13 cellular contexts compared by ENCODE assay signal in genomic region chr1:161217831-161218230, GRCh38. TPM values are rescaled to one million over a fixed set of nuclear protein-coding genes. Genes with fewer than 3 reads are reported as not detected.
DNase-seq lines count a peak whose midpoint lies in the region; ATAC-seq, FAIRE-seq and TF ChIP-seq lines count a peak whose summit lies in the region.
"Had no signal": no experiment of that assay in that cellular context is flagged by ENCODE, and none has a peak within 500 bp of the region (broad histone marks: within the 10 kb centered on the region; RNA-seq: fewer than 3 reads in every experiment).

No MANE protein-coding gene starts in this region.

- peak overlapping the region; percentile 63; the same call in 1 of the 2 replicates for H3K4me2 ChIP-seq in GM12878 (ENCODE audit: control insufficient read depth, insufficient read depth)

- intact Hi-C loops in right cardiac atrium (cut with DNase I): no loop called here
- intact Hi-C loops in Right ventricle myocardium superior (cut with DNase I): no loop called here
- intact Hi-C loops in GM12878 (cut with micrococcal nuclease; ENCODE audit: unreplicated experiment): no loop called here
- intact Hi-C loops in natural killer cell (cut with micrococcal nuclease): loop anchor here (1.0 to 10.0 kb wide), 5 partner anchors 7 to 517 kb away; partner anchors contain the start of gene FCGR3A
- intact Hi-C loops in vagina (cut with DNase I): no loop called here
- intact Hi-C loops in CD4-positive, alpha-beta memory T cell (cut with micrococcal nuclease): no loop called here

- RAD21 ChIA-PET in GM12878 (lab: Charles Lee; ENCODE audit: unreplicated experiment): interaction anchor here (0.7 to 3.1 kb wide), 6 partner anchors 8 to 161 kb away, joined by 3 to 18 read pairs (median 5); partner anchors contain the start of gene TOMM40L

- POLR2A ChIA-PET in GM12878 (lab: Charles Lee): interaction anchor here (0.7 to 5.7 kb wide), 2 partner anchors 15 to 18 kb away, joined by 5 to 24 read pairs; partner anchors contain the start of gene NDUFS2
- POLR2A ChIA-PET in CD4-positive, alpha-beta memory T cell (lab: Charles Lee; ENCODE audit: partially characterized antibody): interaction anchor here (0.7 to 4.3 kb wide), 4 partner anchors 8 to 36 kb away, joined by 3 to 27 read pairs (median 4); partner anchors contain the start of genes NDUFS2 and TOMM40L

- 68% methylated on average over 6 of the region's 6 CpGs for WGBS in right cardiac atrium
- 52% methylated on average over 5 of the region's 6 CpGs for WGBS in GM12878 (ENCODE audit: insufficient coverage, insufficient replicate concordance, low lambda C conversion rate, missing lambda C conversion rate)

- CTCF ChIA-PET in GM12878 (lab: Yijun Ruan, JAX): interaction anchor here (0.9 to 17.1 kb wide), 8 partner anchors 8 to 165 kb away, joined by 3 to 385 read pairs (median 16); partner anchors contain the start of genes ARHGAP30, NDUFS2 and TOMM40L
- CTCF ChIA-PET in CD4-positive, alpha-beta memory T cell (lab: Charles Lee; ENCODE audit: partially characterized antibody): interaction anchor here (1.1 to 3.2 kb wide), 2 partner anchors 9 to 15 kb away, joined by 4 to 40 read pairs; partner anchors contain the start of gene TOMM40L

- no peak overlapping the region for H3K4me3 ChIP-seq in right cardiac atrium (ENCODE audit: low read length)
- H3K4me3 ChIP-seq in GM12878: no peak overlapping the region; the same call in 1 of the 2 replicates
- H3K4me3 ChIP-seq in vagina: no peak overlapping the region
- H3K4me3 ChIP-seq in CD4-positive, alpha-beta memory T cell (ENCODE audit: low read length in 2 of 2): no peak overlapping the region
- H3K4me3 ChIP-seq: prostate gland had no signal

- no peaks in the 10 kb centered on the region for H4K20me1 ChIP-seq in GM12878 (ENCODE audit: control insufficient read depth, insufficient read depth)

- peaks cover 9% of the 10 kb centered on the region for H3K36me3 Mint-ChIP-seq in natural killer cell
- H3K36me3 Mint-ChIP-seq in CD4-positive, alpha-beta memory T cell: peaks cover 17 to 23% of the 10 kb centered on the region in 2 donors

- TF ChIP-seq POLR2A in GM12878 (IDR thresholded peaks at IDR 0.05; ENCODE audit: low read depth, low read length): no peak
- TF ChIP-seq POLR2A in vagina (IDR thresholded peaks at IDR 0.05): no peak

- H3K9ac ChIP-seq in GM12878 (ENCODE audit: control insufficient read depth, insufficient read depth, low read length): no peak overlapping the region

- peaks cover 62 to 77% of the 10 kb centered on the region in 2 donors for H3K4me1 Mint-ChIP-seq in natural killer cell
- H3K4me1 Mint-ChIP-seq in CD4-positive, alpha-beta memory T cell: peaks cover 9 to 37% (median 29%) of the 10 kb centered on the region in 4 donors

- ATAC-seq in right cardiac atrium (peak in 1 of 2 donors; percentile 4), Right ventricle myocardium superior (ENCODE audit: poor library complexity) (no peak), GM12878 (peak; percentile 16; the same call in 1 of the 3 replicates), natural killer cell (no peak)

- TF ChIP-seq CTCF in GM12878 (IDR thresholded peaks at IDR 0.05 in 2 of 3, conservative IDR thresholded peaks at IDR 0.05 in 1 of 3; ENCODE audit: control insufficient read depth in 2 of 3, extremely low read depth in 1 of 3, insufficient read depth in 1 of 3, low read depth in 3 of 3, low read length in 3 of 3): no peak
- TF ChIP-seq CTCF in natural killer cell (IDR thresholded peaks at IDR 0.05): no peak
- no peak for TF ChIP-seq CTCF in vagina (IDR thresholded peaks at IDR 0.05)

- H3K36me3 ChIP-seq in GM12878 (ENCODE audit: control insufficient read depth in 2 of 2, insufficient read depth in 2 of 2, low read length in 1 of 2): peaks cover 2 to 13% of the 10 kb centered on the region in 2 experiments
- H3K36me3 ChIP-seq in vagina: peaks cover 7 to 20% of the 10 kb centered on the region in 2 donors
- H3K36me3 ChIP-seq in CD4-positive, alpha-beta memory T cell (ENCODE audit: insufficient read depth, low read length): peaks cover 16% of the 10 kb centered on the region

- H3K79me2 ChIP-seq in GM12878 (ENCODE audit: control insufficient read depth, insufficient read depth, low read length): no peaks in the 10 kb centered on the region

- TF ChIP-seq EP300 in GM12878 (IDR thresholded peaks at IDR 0.05; ENCODE audit: borderline replicate concordance in 1 of 2, control insufficient read depth in 1 of 2, low read depth in 2 of 2, low read length in 2 of 2): no peak

- in situ Hi-C loops in GM12878 (cut with MboI): no loop called here

- no peaks in the 10 kb centered on the region for H3K9me3 Mint-ChIP-seq in natural killer cell
- no peaks in the 10 kb centered on the region for H3K9me3 Mint-ChIP-seq in CD4-positive, alpha-beta memory T cell
- H3K9me3 Mint-ChIP-seq: activated CD4-positive, alpha-beta T cell treated with anti-CD3 and anti-CD28 coated beads, Interleukin-2, amount 10 ng/mL, durations not matched to agents 24 days and 14 days had no signal

- H3K27ac ChIP-seq in right cardiac atrium (ENCODE audit: low read length) (peak overlapping the region; percentile 76), GM12878 (ENCODE audit: control insufficient read depth, insufficient read depth) (no peak overlapping the region), vagina (peak overlapping the region; percentile 56)
- no peak overlapping the region for H3K27ac ChIP-seq in CD4-positive, alpha-beta memory T cell (ENCODE audit: low read depth, low read length)
- H3K27ac ChIP-seq: prostate gland had no signal

- H3K27me3 ChIP-seq in right cardiac atrium (ENCODE audit: control insufficient read depth, insufficient read depth) (no peaks in the 10 kb centered on the region), GM12878 (replicated peaks in 1 of 2; ENCODE audit: control insufficient read depth in 2 of 2, insufficient read depth in 2 of 2, low read length in 1 of 2) (no peaks in the 10 kb centered on the region), vagina (no peaks in the 10 kb centered on the region)
- H3K27me3 ChIP-seq in CD4-positive, alpha-beta memory T cell (ENCODE audit: insufficient read depth, low read length): no peaks in the 10 kb centered on the region

- H3K4me1 ChIP-seq in right cardiac atrium (ENCODE audit: control insufficient read depth, insufficient read depth, low read length) (peaks cover 3% of the 10 kb centered on the region), GM12878 (ENCODE audit: control insufficient read depth, insufficient read depth, low read length) (peaks cover 21% of the 10 kb centered on the region), vagina (no peaks in the 10 kb centered on the region)
- peaks cover 13% of the 10 kb centered on the region for H3K4me1 ChIP-seq in CD4-positive, alpha-beta memory T cell (ENCODE audit: insufficient read depth, low read length)
- H3K4me1 ChIP-seq: prostate gland had no signal

- TF ChIP-seq RAD21 in GM12878 (IDR thresholded peaks at IDR 0.05; ENCODE audit: insufficient read depth, low read depth, low read length): no peak

- no TSS peak for BruUV-seq in GM12878 (replicated peaks; lab: Mats Ljungman, UMichigan)

- SMC1A ChIA-PET in GM12878 (lab: Charles Lee; ENCODE audit: uncharacterized antibody, unreplicated experiment): interaction anchor here (0.6 to 3.6 kb wide), 12 partner anchors 9 to 204 kb away, joined by 3 to 33 read pairs (median 4); partner anchors contain the start of genes CFAP126, NDUFS2 and TOMM40L

- H3K27me3 Mint-ChIP-seq in natural killer cell (ENCODE audit: low read depth in 2 of 2): no peaks in the 10 kb centered on the region
- H3K27me3 Mint-ChIP-seq in CD4-positive, alpha-beta memory T cell: no peaks in the 10 kb centered on the region
- H3K27me3 Mint-ChIP-seq: activated CD4-positive, alpha-beta T cell treated with anti-CD3 and anti-CD28 coated beads, Interleukin-2, amount 10 ng/mL, durations not matched to agents 24 days and 14 days had no signal

- no peaks in the 10 kb centered on the region for H3K9me3 ChIP-seq in right cardiac atrium (ENCODE audit: control insufficient read depth, low read length)
- H3K9me3 ChIP-seq in GM12878 (replicated peaks; ENCODE audit: control insufficient read depth, insufficient read depth, low read length): no peaks in the 10 kb centered on the region
- no peaks in the 10 kb centered on the region for H3K9me3 ChIP-seq in vagina
- no peaks in the 10 kb centered on the region for H3K9me3 ChIP-seq in CD4-positive, alpha-beta memory T cell (ENCODE audit: control insufficient read depth in 1 of 2, low read length in 2 of 2)
- H3K9me3 ChIP-seq: prostate gland had no signal

- FAIRE-seq in GM12878 (lab: Jason Lieb, UNC): no peak

- peak overlapping the region; percentile 95 for H3K4me3 Mint-ChIP-seq in natural killer cell
- no peak overlapping the region for H3K4me3 Mint-ChIP-seq in CD4-positive, alpha-beta memory T cell
- H3K4me3 Mint-ChIP-seq: activated CD4-positive, alpha-beta T cell treated with anti-CD3 and anti-CD28 coated beads, Interleukin-2, amount 10 ng/mL, durations not matched to agents 24 days and 14 days had no signal

- DNase-seq in right cardiac atrium (peak in 2 of 3 donors; percentile 10 to 44), Right ventricle myocardium superior (no peak), GM12878 (ENCODE audit: low read depth, low spot score) (no peak), natural killer cell (no peak), vagina (ENCODE audit: extremely low spot score in 2 of 2) (no peak), hypothalamus (lab: John Stamatoyannopoulos, UW) (no peak), NCI-H510A (lab: John Stamatoyannopoulos, UW) (no peak)
- DNase-seq in CD4-positive, alpha-beta memory T cell: no peak
- DNase-seq: NCI-H748 treated with DMSO at 0.1 percent for 48 hours had no signal

- no peak overlapping the region for H2AFZ ChIP-seq in GM12878 (ENCODE audit: control insufficient read depth, low read depth, low read length)

- peak overlapping the region; percentile 96 to 99 for H3K27ac Mint-ChIP-seq in natural killer cell
- peak overlapping the region in 3 of 7 donors; percentile 20 to 53 (median 48) for H3K27ac Mint-ChIP-seq in CD4-positive, alpha-beta memory T cell

RNA-seq across cellular contexts. Expression of gene FCER1G, which starts 2.7 kb away (rescaled TPM):
- total RNA-seq in right cardiac atrium (10 to 100 TPM; 23.3 to 44.3 (median 32.9) TPM), Right ventricle myocardium superior (21.5 TPM), GM12878 (2014; rRNA removed) (0.45 TPM in 1 of 2 replicates, not detected in the other), GM12878 (2014; rRNA removed; fragmentation: Illumina TruSeq; extraction: Trizol) (0.40 and 0.92 TPM in 2 replicates), GM12878 (2021) (0.56 and 1.2 TPM in 2 replicates), natural killer cell (100 to 1,000 TPM; 226 to 281 (median 259) TPM), vagina (64.8 TPM)
- polyA plus RNA-seq in right cardiac atrium (33.4 TPM), GM12878 (2011; rRNA removed) (1.1 and 1.4 TPM in 2 replicates), GM12878 (2014; fragmentation: Illumina TruSeq; extraction: Trizol) (1.5 and 1.6 TPM in 2 replicates), GM12878 (2014; fragmentation: Nextera tagmentation; extraction: Ambion mirVana) (1 to 10 TPM; 1.1 to 1.3 TPM), GM12878 (2014; rRNA removed) (0.88 and 1.9 TPM in 2 replicates), GM12878 (2016; fragmentation: Nextera tagmentation; extraction: Ambion mirVana) (under 1 TPM; 0.48 to 0.71 TPM)
- not detected in 2 replicates for total RNA-seq in GM12878 (2013; cell fraction: nucleolus; rRNA removed)
- 3.2 TPM for polyA plus RNA-seq in GM12878 (2011; ENCODE audit: low read depth)
- polyA plus RNA-seq in GM12878 (2011; cell fraction: cytosol; rRNA removed): 1.1 and 1.2 TPM in 2 replicates
- 1.3 and 1.5 TPM in 2 replicates for polyA plus RNA-seq in GM12878 (2011; cell fraction: nucleus; rRNA removed)
- polyA plus RNA-seq in GM12878 (2012): 2.5 and 2.9 TPM in 2 replicates
- polyA minus RNA-seq in GM12878 (2011; rRNA and poly(A)+ RNA removed): 0.66 and 0.93 TPM in 2 replicates
- not detected in 2 replicates for polyA minus RNA-seq in GM12878 (2011; cell fraction: cytosol; rRNA and poly(A)+ RNA removed)
- polyA minus RNA-seq in GM12878 (2011; cell fraction: nucleus; rRNA and poly(A)+ RNA removed): not detected in 2 replicates
- total RNA-seq in CD4-positive, alpha-beta memory T cell: 10 to 100 TPM in 1 of 2 experiments, 1 to 10 TPM in 1; 9.9 to 10.5 TPM
- polyA plus RNA-seq in CD4-positive, alpha-beta memory T cell: 1 to 10 TPM; 2.1 to 2.8 TPM
- total RNA-seq: kidney epithelial cell had no signal

RNA-seq across cellular contexts. Expression of gene APOA2, which starts 5.6 kb away (rescaled TPM):
- total RNA-seq in right cardiac atrium (not detected), Right ventricle myocardium superior (1.2 TPM), GM12878 (2014; rRNA removed) (not detected in 2 replicates), GM12878 (2014; rRNA removed; fragmentation: Illumina TruSeq; extraction: Trizol) (not detected in 2 replicates), GM12878 (2021) (1.9 and 2.4 TPM in 2 replicates), natural killer cell (not detected), vagina (not detected)
- polyA plus RNA-seq in right cardiac atrium (0.34 TPM), GM12878 (2011; rRNA removed) (not detected in 2 replicates), GM12878 (2014; fragmentation: Illumina TruSeq; extraction: Trizol) (not detected in 2 replicates), GM12878 (2014; fragmentation: Nextera tagmentation; extraction: Ambion mirVana) (not detected), GM12878 (2014; rRNA removed) (not detected in 2 replicates), GM12878 (2016; fragmentation: Nextera tagmentation; extraction: Ambion mirVana) (not detected)
- total RNA-seq in GM12878 (2013; cell fraction: nucleolus; rRNA removed): not detected in 2 replicates
- polyA plus RNA-seq in GM12878 (2011; ENCODE audit: low read depth): not detected
- polyA plus RNA-seq in GM12878 (2011; cell fraction: cytosol; rRNA removed): 0.40 and 20.8 TPM in 2 replicates
- not detected in 2 replicates for polyA plus RNA-seq in GM12878 (2011; cell fraction: nucleus; rRNA removed)
- polyA plus RNA-seq in GM12878 (2012): not detected in 2 replicates
- polyA minus RNA-seq in GM12878 (2011; rRNA and poly(A)+ RNA removed): not detected in 2 replicates
- not detected in 2 replicates for polyA minus RNA-seq in GM12878 (2011; cell fraction: cytosol; rRNA and poly(A)+ RNA removed)
- polyA minus RNA-seq in GM12878 (2011; cell fraction: nucleus; rRNA and poly(A)+ RNA removed): not detected in 2 replicates
- not detected for total RNA-seq in CD4-positive, alpha-beta memory T cell
- not detected for polyA plus RNA-seq in CD4-positive, alpha-beta memory T cell
- total RNA-seq: activated CD4-positive, alpha-beta T cell treated with anti-CD3 and anti-CD28 coated beads, Interleukin-2, amount 10 ng/mL, durations not matched to agents 24 days and 14 days; kidney epithelial cell; prostate gland had no signal
- polyA plus RNA-seq: esophagus had no signal

RNA-seq across cellular contexts. Expression of gene TOMM40L, which starts 8.0 kb away (rescaled TPM):
- total RNA-seq in right cardiac atrium (10 to 100 TPM; 27.7 to 42.9 (median 32.1) TPM), Right ventricle myocardium superior (36.9 TPM), GM12878 (2014; rRNA removed) (16.6 and 17.5 TPM in 2 replicates), GM12878 (2014; rRNA removed; fragmentation: Illumina TruSeq; extraction: Trizol) (15.3 and 15.5 TPM in 2 replicates), GM12878 (2021) (18.1 and 21.6 TPM in 2 replicates), natural killer cell (10 to 100 TPM; 16.6 to 23.6 (median 22.8) TPM), vagina (15.0 TPM)
- polyA plus RNA-seq in right cardiac atrium (31.9 TPM), GM12878 (2011; rRNA removed) (8.3 and 10.6 TPM in 2 replicates), GM12878 (2014; fragmentation: Illumina TruSeq; extraction: Trizol) (16.5 and 18.5 TPM in 2 replicates), GM12878 (2014; fragmentation: Nextera tagmentation; extraction: Ambion mirVana) (1 to 10 TPM; 5.9 to 10.0 TPM), GM12878 (2014; rRNA removed) (18.6 and 21.1 TPM in 2 replicates), GM12878 (2016; fragmentation: Nextera tagmentation; extraction: Ambion mirVana) (10 to 100 TPM; 12.5 to 16.0 TPM)
- 11.8 and 13.6 TPM in 2 replicates for total RNA-seq in GM12878 (2013; cell fraction: nucleolus; rRNA removed)
- 5.1 TPM for polyA plus RNA-seq in GM12878 (2011; ENCODE audit: low read depth)
- 11.9 and 15.1 TPM in 2 replicates for polyA plus RNA-seq in GM12878 (2011; cell fraction: cytosol; rRNA removed)
- polyA plus RNA-seq in GM12878 (2011; cell fraction: nucleus; rRNA removed): 21.5 and 22.5 TPM in 2 replicates
- 5.9 and 6.9 TPM in 2 replicates for polyA plus RNA-seq in GM12878 (2012)
- 20.1 and 26.5 TPM in 2 replicates for polyA minus RNA-seq in GM12878 (2011; rRNA and poly(A)+ RNA removed)
- 4.8 and 7.1 TPM in 2 replicates for polyA minus RNA-seq in GM12878 (2011; cell fraction: cytosol; rRNA and poly(A)+ RNA removed)
- 11.8 and 26.9 TPM in 2 replicates for polyA minus RNA-seq in GM12878 (2011; cell fraction: nucleus; rRNA and poly(A)+ RNA removed)
- 1 to 10 TPM; 8.2 to 8.8 TPM for total RNA-seq in CD4-positive, alpha-beta memory T cell
- 1 to 10 TPM; 2.9 to 6.9 TPM for polyA plus RNA-seq in CD4-positive, alpha-beta memory T cell

RNA-seq across cellular contexts. Expression of gene NDUFS2, which starts 15.7 kb away (rescaled TPM):
- total RNA-seq in right cardiac atrium (100 to 1,000 TPM; 162 to 229 (median 177) TPM), Right ventricle myocardium superior (308 TPM), GM12878 (2014; rRNA removed) (160 and 182 TPM in 2 replicates), GM12878 (2014; rRNA removed; fragmentation: Illumina TruSeq; extraction: Trizol) (135 and 136 TPM in 2 replicates), GM12878 (2021) (78.7 and 79.9 TPM in 2 replicates), natural killer cell (10 to 100 TPM; 74.7 to 88.8 (median 84.7) TPM), vagina (104 TPM)
- polyA plus RNA-seq in right cardiac atrium (219 TPM), GM12878 (2011; rRNA removed) (154 and 186 TPM in 2 replicates), GM12878 (2014; fragmentation: Illumina TruSeq; extraction: Trizol) (135 and 147 TPM in 2 replicates), GM12878 (2014; fragmentation: Nextera tagmentation; extraction: Ambion mirVana) (10 to 100 TPM; 66.5 to 93.9 TPM), GM12878 (2014; rRNA removed) (186 and 190 TPM in 2 replicates), GM12878 (2016; fragmentation: Nextera tagmentation; extraction: Ambion mirVana) (100 to 1,000 TPM; 203 to 215 TPM)
- 61.8 and 68.8 TPM in 2 replicates for total RNA-seq in GM12878 (2013; cell fraction: nucleolus; rRNA removed)
- 73.6 TPM for polyA plus RNA-seq in GM12878 (2011; ENCODE audit: low read depth)
- 161 and 199 TPM in 2 replicates for polyA plus RNA-seq in GM12878 (2011; cell fraction: cytosol; rRNA removed)
- polyA plus RNA-seq in GM12878 (2011; cell fraction: nucleus; rRNA removed): 138 and 144 TPM in 2 replicates
- polyA plus RNA-seq in GM12878 (2012): 106 and 107 TPM in 2 replicates
- 145 and 211 TPM in 2 replicates for polyA minus RNA-seq in GM12878 (2011; rRNA and poly(A)+ RNA removed)
- 48.6 and 58.0 TPM in 2 replicates for polyA minus RNA-seq in GM12878 (2011; cell fraction: cytosol; rRNA and poly(A)+ RNA removed)
- 58.3 and 81.3 TPM in 2 replicates for polyA minus RNA-seq in GM12878 (2011; cell fraction: nucleus; rRNA and poly(A)+ RNA removed)
- 100 to 1,000 TPM in 1 of 2 experiments, 10 to 100 TPM in 1; 89.9 to 100 TPM for total RNA-seq in CD4-positive, alpha-beta memory T cell
- polyA plus RNA-seq in CD4-positive, alpha-beta memory T cell: 100 to 1,000 TPM in 1 of 2 donors, 10 to 100 TPM in 1; 90.1 to 112 TPM

RNA-seq across cellular contexts. Expression of gene ADAMTS4, which starts 19.0 kb away (rescaled TPM):
- 100 to 1,000 TPM in 1 of 4 donors, 10 to 100 TPM in 2, 1 to 10 TPM in 1; 6.9 to 111 (median 17.2) TPM for total RNA-seq in right cardiac atrium
- polyA plus RNA-seq in right cardiac atrium: 24.4 TPM
- total RNA-seq in Right ventricle myocardium superior: 7.0 TPM
- 0.05 and 0.10 TPM in 2 replicates for total RNA-seq in GM12878 (2013; cell fraction: nucleolus; rRNA removed)
- total RNA-seq in GM12878 (2014; rRNA removed): 0.06 and 0.11 TPM in 2 replicates
- 0.04 and 0.05 TPM in 2 replicates for total RNA-seq in GM12878 (2014; rRNA removed; fragmentation: Illumina TruSeq; extraction: Trizol)
- total RNA-seq in GM12878 (2021): 0.05 and 0.13 TPM in 2 replicates
- 0.04 TPM for polyA plus RNA-seq in GM12878 (2011; ENCODE audit: low read depth)
- 0.05 and 0.09 TPM in 2 replicates for polyA plus RNA-seq in GM12878 (2011; rRNA removed)
- 0.03 TPM in 2 replicates for polyA plus RNA-seq in GM12878 (2011; cell fraction: cytosol; rRNA removed)
- polyA plus RNA-seq in GM12878 (2011; cell fraction: nucleus; rRNA removed): 0.06 and 0.07 TPM in 2 replicates
- polyA plus RNA-seq in GM12878 (2012): 0.05 and 0.08 TPM in 2 replicates
- polyA plus RNA-seq in GM12878 (2014; fragmentation: Illumina TruSeq; extraction: Trizol): 0.01 and 0.02 TPM in 2 replicates
- polyA plus RNA-seq in GM12878 (2014; fragmentation: Nextera tagmentation; extraction: Ambion mirVana): under 1 TPM in 1 of 2 experiments, not detected in 1; 0.07 TPM
- polyA plus RNA-seq in GM12878 (2014; rRNA removed): 0.05 and 0.06 TPM in 2 replicates
- polyA plus RNA-seq in GM12878 (2016; fragmentation: Nextera tagmentation; extraction: Ambion mirVana): under 1 TPM in 1 of 2 experiments, not detected in 1; 0.03 TPM
- 0.15 and 0.29 TPM in 2 replicates for polyA minus RNA-seq in GM12878 (2011; rRNA and poly(A)+ RNA removed)
- 0.13 and 0.21 TPM in 2 replicates for polyA minus RNA-seq in GM12878 (2011; cell fraction: cytosol; rRNA and poly(A)+ RNA removed)
- polyA minus RNA-seq in GM12878 (2011; cell fraction: nucleus; rRNA and poly(A)+ RNA removed): 0.36 and 0.67 TPM in 2 replicates
- total RNA-seq in natural killer cell: under 1 TPM; 0.14 to 0.20 (median 0.14) TPM
- 78.3 TPM for total RNA-seq in vagina
- total RNA-seq in CD4-positive, alpha-beta memory T cell: 1 to 10 TPM; 1.4 to 2.4 TPM
- polyA plus RNA-seq in CD4-positive, alpha-beta memory T cell: under 1 TPM in 1 of 2 donors, not detected in 1; 0.07 TPM

Comparison
In these comparisons a context has a peak if more than half of its experiments do, and no peak if none do; other contexts are left out.
1. DNase-seq: peak in right cardiac atrium (2 of 3); none in Right ventricle myocardium superior (single experiment), GM12878 (single experiment), natural killer cell (single experiment), vagina (0 of 2), hypothalamus (0 of 51), CD4-positive, alpha-beta memory T cell (0 of 5) and NCI-H510A (single experiment).
2. H3K27ac ChIP-seq: peak in right cardiac atrium (single experiment) and vagina (single experiment); none in GM12878 (single experiment) and CD4-positive, alpha-beta memory T cell (single experiment).